Comparison of ENCODE assay signal across 8 cellular contexts in genomic region chr1:15850450-15851079, GRCh38. TPM values are rescaled to one million over a fixed set of nuclear protein-coding genes. Genes with fewer than 3 reads are reported as not detected.
A peak's percentile ranks its signal among the peaks of the same experiment; 100 is the strongest.
DNase-seq lines count a peak whose midpoint lies in the region; ATAC-seq lines count a peak whose summit lies in the region.

No MANE protein-coding gene starts in this region.

- H3K36me3 ChIP-seq in iPS-20b (ENCODE audit: insufficient read depth, low read depth, low read length) (no peaks in the 10 kb centered on the region), subcutaneous abdominal adipose tissue (ENCODE audit: control insufficient read depth in 5 of 5, insufficient read depth in 5 of 5, low read length in 5 of 5) (no peaks in the 10 kb centered on the region)

- ATAC-seq in GM19351 (IDR thresholded peaks at IDR 0.05; ENCODE audit: unreplicated experiment), result no peak

- H3K36me3 Mint-ChIP-seq in T-helper 1 cell treated with Interleukin-12 subunit alpha and Interleukin-12 subunit beta and Interleukin-4 antibody, amounts not matched to agents 30 μg/mL and 1 μg/mL, for 36 hours (ENCODE audit: low read depth), result no peaks in the 10 kb centered on the region
- peaks cover 8% of the 10 kb centered on the region for H3K36me3 Mint-ChIP-seq in activated CD4-positive, alpha-beta memory T cell treated with anti-CD3 and anti-CD28 coated beads for 36 hours

- intact Hi-C loops in activated CD4-positive, alpha-beta memory T cell treated with anti-CD3 and anti-CD28 coated beads for 36 hours (cut with micrococcal nuclease), result no loop called here

- H3K4me1 Mint-ChIP-seq in T-helper 1 cell treated with Interleukin-12 subunit alpha and Interleukin-12 subunit beta and Interleukin-4 antibody, amounts not matched to agents 30 μg/mL and 1 μg/mL, for 36 hours (ENCODE audit: low read depth), result peaks cover 22% of the 10 kb centered on the region
- H3K4me1 Mint-ChIP-seq in activated CD4-positive, alpha-beta memory T cell treated with anti-CD3 and anti-CD28 coated beads for 36 hours (ENCODE audit: low read depth), result peaks cover 38% of the 10 kb centered on the region

- peak overlapping the region; percentile 97; the same call in 1 of the 2 replicates for H3K9ac ChIP-seq in iPS-20b (ENCODE audit: low read depth, low read length)
- H3K9ac ChIP-seq in subcutaneous abdominal adipose tissue (ENCODE audit: low read length in 5 of 5), result peak overlapping the region in 3 of 5 donors; percentile 79 to 97 (median 95)

- peak overlapping the region; percentile 74 for H3K4me3 Mint-ChIP-seq in T-helper 1 cell treated with Interleukin-12 subunit alpha and Interleukin-12 subunit beta and Interleukin-4 antibody, amounts not matched to agents 30 μg/mL and 1 μg/mL, for 36 hours
- peak overlapping the region; percentile 65 for H3K4me3 Mint-ChIP-seq in activated CD4-positive, alpha-beta memory T cell treated with anti-CD3 and anti-CD28 coated beads for 36 hours

- H3K27ac Mint-ChIP-seq in T-helper 1 cell treated with Interleukin-12 subunit alpha and Interleukin-12 subunit beta and Interleukin-4 antibody, amounts not matched to agents 30 μg/mL and 1 μg/mL, for 36 hours, result no peak overlapping the region
- no peak overlapping the region for H3K27ac Mint-ChIP-seq in activated CD4-positive, alpha-beta memory T cell treated with anti-CD3 and anti-CD28 coated beads for 36 hours

- H3K9me3 ChIP-seq in iPS-20b (ENCODE audit: insufficient read depth, low read depth, low read length), result no peaks in the 10 kb centered on the region
- no peaks in the 10 kb centered on the region for H3K9me3 ChIP-seq in subcutaneous abdominal adipose tissue (ENCODE audit: control insufficient read depth in 5 of 5, low read length in 5 of 5)

- H3K27me3 ChIP-seq in iPS-20b (ENCODE audit: insufficient read depth, low read length) (no peaks in the 10 kb centered on the region; the same call in 1 of the 2 replicates), subcutaneous abdominal adipose tissue (ENCODE audit: control insufficient read depth in 5 of 5, insufficient read depth in 4 of 5, low read length in 5 of 5) (no peaks in the 10 kb centered on the region)

- H3K4me3 ChIP-seq in iPS-20b (ENCODE audit: low read length) (peak overlapping the region; percentile 91), subcutaneous abdominal adipose tissue (ENCODE audit: low read depth in 1 of 5, low read length in 5 of 5) (peak overlapping the region; percentile 40 to 98 (median 85))

- H3K27me3 Mint-ChIP-seq in T-helper 1 cell treated with Interleukin-12 subunit alpha and Interleukin-12 subunit beta and Interleukin-4 antibody, amounts not matched to agents 30 μg/mL and 1 μg/mL, for 36 hours (ENCODE audit: low read depth), result no peaks in the 10 kb centered on the region
- H3K27me3 Mint-ChIP-seq in activated CD4-positive, alpha-beta memory T cell treated with anti-CD3 and anti-CD28 coated beads for 36 hours, result no peaks in the 10 kb centered on the region

- no peak for DNase-seq in T-helper 1 cell
- no peak for DNase-seq in activated CD4-positive, alpha-beta memory T cell treated with anti-CD3 and anti-CD28 coated beads for 36 hours
- DNase-seq in stimulated activated CD4-positive, alpha-beta T cell treated with anti-CD3 and anti-CD28 coated beads, Interleukin-4, amount 100 ng/mL, for 24 hours, result no peak
- no peak for DNase-seq in CD1c-positive myeloid dendritic cell (ENCODE audit: extremely low spot score)

- POLR2A ChIA-PET in activated CD4-positive, alpha-beta memory T cell treated with anti-CD3 and anti-CD28 coated beads for 36 hours (lab: Charles Lee), result interaction anchor here (2.1 to 5.2 kb wide), 2 partner anchors 17 to 115 kb away, joined by 4 to 97 read pairs; no protein-coding TSS in a partner anchor

- H3K4me1 ChIP-seq in iPS-20b (ENCODE audit: insufficient read depth, low read length), result peaks cover 13% of the 10 kb centered on the region
- peaks cover 2 to 47% (median 41%) of the 10 kb centered on the region in 5 donors for H3K4me1 ChIP-seq in subcutaneous abdominal adipose tissue (ENCODE audit: control insufficient read depth in 5 of 5, insufficient read depth in 5 of 5, low read length in 5 of 5)

- H3K9me3 Mint-ChIP-seq in T-helper 1 cell treated with Interleukin-12 subunit alpha and Interleukin-12 subunit beta and Interleukin-4 antibody, amounts not matched to agents 30 μg/mL and 1 μg/mL, for 36 hours, result no peaks in the 10 kb centered on the region
- no peaks in the 10 kb centered on the region for H3K9me3 Mint-ChIP-seq in activated CD4-positive, alpha-beta memory T cell treated with anti-CD3 and anti-CD28 coated beads for 36 hours

- CTCF ChIA-PET in activated CD4-positive, alpha-beta memory T cell treated with anti-CD3 and anti-CD28 coated beads for 36 hours (lab: Charles Lee), result interaction anchor here (1.7 to 2.5 kb wide), 2 partner anchors 17 to 35 kb away, joined by 11 to 12 read pairs; no protein-coding TSS in a partner anchor

- H3K27ac ChIP-seq in iPS-20b (ENCODE audit: low read length) (peak overlapping the region; percentile 44), subcutaneous abdominal adipose tissue (ENCODE audit: low read depth, low read length) (peak overlapping the region; percentile 95)

RNA-seq across cellular contexts. Expression of gene SPEN, which starts 3.1 kb away (rescaled TPM):
- 10 to 100 TPM; 37.0 to 41.9 TPM for total RNA-seq in activated CD4-positive, alpha-beta memory T cell treated with anti-CD3 and anti-CD28 coated beads for 36 hours

RNA-seq across cellular contexts. Expression of gene UQCRHL, which starts 43.1 kb away (rescaled TPM):
- 1 to 10 TPM; 2.0 to 2.5 TPM for total RNA-seq in activated CD4-positive, alpha-beta memory T cell treated with anti-CD3 and anti-CD28 coated beads for 36 hours
